15 cellular contexts compared by ENCODE assay signal in genomic region chr13:24032674-24033073, GRCh38.
DNase-seq lines count a peak whose midpoint lies in the region; ATAC-seq and TF ChIP-seq lines count a peak whose summit lies in the region.
"Had no signal": no experiment of that assay in that cellular context is flagged by ENCODE, and none has a peak within 500 bp of the region (broad histone marks: within the 10 kb centered on the region; RNA-seq: fewer than 3 reads in every experiment).

No MANE protein-coding gene starts in this region.

- H3K27ac ChIP-seq in esophagus muscularis mucosa (replicated peaks in 1 of 4) (peak overlapping the region; percentile 22 to 55 (median 51)), liver (ENCODE audit: low read depth in 1 of 2, low read length in 2 of 2) (peak overlapping the region; percentile 86 to 91), smooth muscle cell (ENCODE audit: low read depth) (no peak overlapping the region), testis (no peak overlapping the region)

- TF ChIP-seq POLR2A in esophagus muscularis mucosa (IDR thresholded peaks at IDR 0.05; ENCODE audit: low read depth) (no peak), testis (IDR thresholded peaks at IDR 0.05) (no peak)

- no peak for TF ChIP-seq CTCF in esophagus muscularis mucosa (IDR thresholded peaks at IDR 0.05)
- TF ChIP-seq CTCF in liver (IDR thresholded peaks at IDR 0.05; ENCODE audit: low read depth, low read length, missing input control) = no peak
- TF ChIP-seq CTCF in smooth muscle cell (IDR thresholded peaks at IDR 0.05; ENCODE audit: borderline replicate concordance, insufficient read depth, poor library complexity, severe bottlenecking) = no peak
- no peak for TF ChIP-seq CTCF in testis (IDR thresholded peaks at IDR 0.05)

- H4K20me1 ChIP-seq in smooth muscle cell (ENCODE audit: low read depth) = no peaks in the 10 kb centered on the region

- H3K4me2 ChIP-seq in smooth muscle cell = peak overlapping the region; percentile 66

- no peak for TF ChIP-seq EP300 in esophagus muscularis mucosa (IDR thresholded peaks at IDR 0.05)

- peak; percentile 32 for DNase-seq in HCEC 1CT
- no peak for DNase-seq in esophagus muscularis mucosa (ENCODE audit: extremely low spot score)
- DNase-seq in smooth muscle cell (lab: John Stamatoyannopoulos, UW; ENCODE audit: unreplicated experiment) = no peak
- no peak for DNase-seq in testis
- no peak for DNase-seq in UCSD-AML1 (lab: John Stamatoyannopoulos, UW; ENCODE audit: unreplicated experiment)
- no peak for DNase-seq in H4 (ENCODE audit: low spot score)
- DNase-seq: activated CD4-positive, alpha-beta T cell treated with anti-CD3 and anti-CD28 coated beads, Interleukin-2, amount 50 U/mL, for 1 hour; caudate nucleus; effector memory CD8-positive, alpha-beta T cell; midbrain; NCI-H1417 treated with DMSO at 0.1 percent for 48 hours; NCI-H446 treated with DMSO at 0.1 percent for 48 hours; ovary had no signal

- H3K9me3 ChIP-seq in esophagus muscularis mucosa (no peaks in the 10 kb centered on the region), liver (ENCODE audit: control insufficient read depth in 4 of 4, low read length in 3 of 4) (no peaks in the 10 kb centered on the region), smooth muscle cell (replicated peaks; ENCODE audit: low read depth) (no peaks in the 10 kb centered on the region), testis (no peaks in the 10 kb centered on the region)
- H3K9me3 ChIP-seq: ovary had no signal

- no peak overlapping the region for H3K4me3 ChIP-seq in esophagus muscularis mucosa
- H3K4me3 ChIP-seq in liver (ENCODE audit: low read depth in 1 of 3, low read length in 3 of 3) = peak overlapping the region in 2 of 3 donors; percentile 32 to 52
- no peak overlapping the region for H3K4me3 ChIP-seq in smooth muscle cell
- no peak overlapping the region for H3K4me3 ChIP-seq in testis
- H3K4me3 ChIP-seq: ovary had no signal

- H3K9ac ChIP-seq in liver (ENCODE audit: low read depth in 1 of 2, low read length in 2 of 2) (peak overlapping the region; percentile 68 to 79), smooth muscle cell (ENCODE audit: low read depth) (no peak overlapping the region)

- H2AFZ ChIP-seq in smooth muscle cell (ENCODE audit: low read depth) = no peak overlapping the region

- peak; percentile 29 to 46 for TF ChIP-seq RAD21 in liver (IDR thresholded peaks at IDR 0.05)

- ATAC-seq in HG02852 (IDR thresholded peaks at IDR 0.05; ENCODE audit: unreplicated experiment) = no peak
- ATAC-seq: effector memory CD8-positive, alpha-beta T cell had no signal

- H3K79me2 ChIP-seq in smooth muscle cell (ENCODE audit: low read depth) = no peaks in the 10 kb centered on the region

- H3K27me3 ChIP-seq in esophagus muscularis mucosa (no peaks in the 10 kb centered on the region), liver (ENCODE audit: control insufficient read depth in 4 of 4, insufficient read depth in 4 of 4, low read length in 3 of 4) (no peaks in the 10 kb centered on the region), smooth muscle cell (ENCODE audit: low read depth) (no peaks in the 10 kb centered on the region), testis (no peaks in the 10 kb centered on the region)
- H3K27me3 ChIP-seq: ovary had no signal

- WGBS in esophagus muscularis mucosa = 44% methylated on average over 2 of the region's 2 CpGs
- 25% methylated on average over 2 of the region's 2 CpGs for WGBS in liver
- 75% methylated on average over 2 of the region's 2 CpGs for WGBS in smooth muscle cell (ENCODE audit: low lambda C conversion rate)
- WGBS in testis, 2 donors = 69 to 70% methylated on average over 2 of the region's 2 CpGs

- H3F3A ChIP-seq in smooth muscle cell (ENCODE audit: low read depth) = peaks cover 5% of the 10 kb centered on the region

- H3K36me3 ChIP-seq in esophagus muscularis mucosa = no peaks in the 10 kb centered on the region
- no peaks in the 10 kb centered on the region for H3K36me3 ChIP-seq in liver (ENCODE audit: control insufficient read depth in 4 of 4, insufficient read depth in 3 of 4, low read depth in 1 of 4, low read length in 3 of 4)
- no peaks in the 10 kb centered on the region for H3K36me3 ChIP-seq in smooth muscle cell (ENCODE audit: low read depth)
- H3K36me3 ChIP-seq in testis (ENCODE audit: low read depth, missing control alignments) = no peaks in the 10 kb centered on the region
- H3K36me3 ChIP-seq: ovary had no signal

- intact Hi-C loops in esophagus muscularis mucosa (cut with DNase I) (no loop called here), testis (cut with DNase I; ENCODE audit: low total_unique reads) (no loop called here)

- H3K4me1 ChIP-seq in esophagus muscularis mucosa (peaks cover 20 to 52% (median 46%) of the 10 kb centered on the region in 4 donors), liver (ENCODE audit: control insufficient read depth in 4 of 4, insufficient read depth in 4 of 4, low read length in 3 of 4) (peaks cover 7 to 29% (median 10%) of the 10 kb centered on the region in 4 donors), smooth muscle cell (ENCODE audit: low read depth) (no peaks in the 10 kb centered on the region), testis (peaks cover 20% of the 10 kb centered on the region)

TF ChIP-seq in liver, 16 proteins besides CTCF, POLR2A, EP300 and RAD21:
- no peak for TF ChIP-seq GABPA (IDR thresholded peaks at IDR 0.05 in 1 of 2, conservative IDR thresholded peaks at IDR 0.05 in 1 of 2)
- no peak for TF ChIP-seq TAF1 (conservative IDR thresholded peaks at IDR 0.05)
- peak in 1 of 2 donors; percentile 21 for TF ChIP-seq EGR1 (IDR thresholded peaks at IDR 0.05; ENCODE audit: low read depth in 2 of 2)
- no peak for TF ChIP-seq NR2F2 (IDR thresholded peaks at IDR 0.05)
- TF ChIP-seq YY1 (IDR thresholded peaks at IDR 0.05) = peak; percentile 59
- peak; percentile 67 for TF ChIP-seq ATF3 (IDR thresholded peaks at IDR 0.05)
- peak; percentile 86 for TF ChIP-seq HNF4G (IDR thresholded peaks at IDR 0.05)
- peak; percentile 93 to 94 for TF ChIP-seq HNF4A (conservative IDR thresholded peaks at IDR 0.05)
- TF ChIP-seq JUND (IDR thresholded peaks at IDR 0.05) = peak; percentile 95 to 96
- peak; percentile 46 for TF ChIP-seq ZBTB33 (IDR thresholded peaks at IDR 0.05)
- peak; percentile 91 for TF ChIP-seq SP1 (IDR thresholded peaks at IDR 0.05)
- TF ChIP-seq REST (IDR thresholded peaks at IDR 0.05) = peak; percentile 54
- TF ChIP-seq RXRA (IDR thresholded peaks at IDR 0.05) = peak; percentile 69 to 80
- TF ChIP-seq FOXA1 (IDR thresholded peaks at IDR 0.05) = no peak
- TF ChIP-seq MAX (IDR thresholded peaks at IDR 0.05) = peak; percentile 52
- TF ChIP-seq FOXA2 (IDR thresholded peaks at IDR 0.05) = no peak

Comparison
In these comparisons a context has a peak if more than half of its experiments do, and no peak if none do; other contexts are left out.
1. H3K27ac ChIP-seq: peak in esophagus muscularis mucosa (4 of 4) and liver (2 of 2); none in smooth muscle cell (single experiment) and testis (0 of 2).
2. H3K4me3 ChIP-seq: peak in liver (2 of 3); none in esophagus muscularis mucosa (0 of 4), smooth muscle cell (single experiment) and testis (0 of 2).